9 cellular contexts compared by ENCODE assay signal in the genomic region with DNA sequence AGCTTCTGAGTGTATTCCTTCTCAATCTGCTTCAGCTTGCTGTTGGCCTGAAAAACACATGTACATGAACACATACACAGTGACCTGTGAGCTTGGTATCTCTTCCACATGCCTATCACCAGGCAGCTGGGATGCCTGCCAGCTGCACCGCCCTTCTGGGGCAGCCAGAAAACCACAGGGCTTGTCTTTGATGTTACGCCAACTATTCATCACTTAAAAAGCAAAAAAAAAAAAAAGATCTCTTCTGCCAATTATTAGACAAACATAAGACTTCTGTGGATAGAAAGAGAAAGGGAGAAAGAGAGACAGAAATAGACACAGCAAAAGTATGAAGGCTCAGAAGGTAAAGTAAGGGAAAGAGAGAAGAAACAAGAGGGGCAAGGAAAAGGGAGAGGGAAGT.
DNase-seq lines count a peak whose midpoint lies in the region; ATAC-seq, FAIRE-seq and TF ChIP-seq lines count a peak whose summit lies in the region.
"Had no signal": no experiment of that assay in that cellular context is flagged by ENCODE, and none has a peak within 500 bp of the region (broad histone marks: within the 10 kb centered on the region; RNA-seq: fewer than 3 reads in every experiment).

No MANE protein-coding gene starts in this region.

- no peaks in the 10 kb centered on the region for H3K9me3 Mint-ChIP-seq in CD8-positive, alpha-beta T cell
- H3K9me3 Mint-ChIP-seq in central memory CD8-positive, alpha-beta T cell, result no peaks in the 10 kb centered on the region

- peak; percentile 67 for ATAC-seq in CD8-positive, alpha-beta T cell
- peak; percentile 64 for ATAC-seq in central memory CD8-positive, alpha-beta T cell (replicated peaks; ENCODE audit: extremely low read depth, poor library complexity, severe bottlenecking)

- H3K27ac Mint-ChIP-seq in CD8-positive, alpha-beta T cell, result peak overlapping the region; percentile 5
- peak overlapping the region; percentile 8 for H3K27ac Mint-ChIP-seq in central memory CD8-positive, alpha-beta T cell (ENCODE audit: low read depth)

- H3K36me3 Mint-ChIP-seq in CD8-positive, alpha-beta T cell, result no peaks in the 10 kb centered on the region
- no peaks in the 10 kb centered on the region for H3K36me3 Mint-ChIP-seq in central memory CD8-positive, alpha-beta T cell (ENCODE audit: insufficient read depth)

- peaks cover 20% of the 10 kb centered on the region for H3K4me1 Mint-ChIP-seq in CD8-positive, alpha-beta T cell (ENCODE audit: low read depth)
- peaks cover 13% of the 10 kb centered on the region for H3K4me1 Mint-ChIP-seq in central memory CD8-positive, alpha-beta T cell

- intact Hi-C loops in CD8-positive, alpha-beta T cell (cut with DNase I, micrococcal nuclease), result no loop called here

- no peaks in the 10 kb centered on the region for H3K36me3 ChIP-seq in CD8-positive, alpha-beta T cell (ENCODE audit: insufficient read depth, low read length)

- H3K4me3 ChIP-seq in CD8-positive, alpha-beta T cell (ENCODE audit: low read depth, low read length), result no peak overlapping the region

- FAIRE-seq in urothelium cell line (lab: Jason Lieb, UNC), result peak; percentile 99
- FAIRE-seq: H1 had no signal

- POLR2A ChIA-PET in CD8-positive, alpha-beta T cell (lab: Charles Lee), result interaction anchor here (0.7 kb wide), 2 partner anchors 21 to 428 kb away, joined by 3 to 5 read pairs; no protein-coding TSS in a partner anchor

- H3K4me1 ChIP-seq in CD8-positive, alpha-beta T cell (ENCODE audit: insufficient read depth, low read length), result peaks cover 23% of the 10 kb centered on the region

- no peak overlapping the region for H3K27ac ChIP-seq in CD8-positive, alpha-beta T cell (ENCODE audit: low read depth, low read length)

- no peaks in the 10 kb centered on the region for H3K27me3 ChIP-seq in CD8-positive, alpha-beta T cell (ENCODE audit: insufficient read depth, low read length)

- CTCF ChIA-PET in CD8-positive, alpha-beta T cell (lab: Charles Lee), result interaction anchor here (0.6 kb wide), 1 partner anchor 91 kb away, joined by 6 read pairs; no protein-coding TSS in a partner anchor

- no peak for TF ChIP-seq CTCF in CD8-positive, alpha-beta T cell (IDR thresholded peaks at IDR 0.05)

- DNase-seq in CD8-positive, alpha-beta T cell, result peak; percentile 2 to 70 (median 53)
- DNase-seq in KBM-7, result peak; percentile 13
- peak; percentile 31 for DNase-seq in T-helper 9 cell
- peak; percentile 18 to 21 for DNase-seq in central memory CD8-positive, alpha-beta T cell (ENCODE audit: low spot score in 2 of 2)
- DNase-seq in mucosa of gallbladder (ENCODE audit: low spot score), result peak; percentile 85
- DNase-seq in urothelium cell line (ENCODE audit: low spot score), result peak; percentile 95
- no peak for DNase-seq in superior temporal gyrus (ENCODE audit: extremely low spot score)
- DNase-seq in GDM1 (lab: John Stamatoyannopoulos, UW), result no peak

- H3K27me3 Mint-ChIP-seq in CD8-positive, alpha-beta T cell (ENCODE audit: low read depth), result no peaks in the 10 kb centered on the region
- peaks cover 9% of the 10 kb centered on the region for H3K27me3 Mint-ChIP-seq in central memory CD8-positive, alpha-beta T cell

- in situ Hi-C loops in KBM-7 (cut with MboI; ENCODE audit: low pct_unique_long_range_greater_than_20kb, low sequenced_read_pairs), result no loop called here

- H3K9me3 ChIP-seq in CD8-positive, alpha-beta T cell (ENCODE audit: low read length), result no peaks in the 10 kb centered on the region

- peak overlapping the region; percentile 22 for H3K4me3 Mint-ChIP-seq in CD8-positive, alpha-beta T cell
- H3K4me3 Mint-ChIP-seq in central memory CD8-positive, alpha-beta T cell, result no peak overlapping the region

Comparison
In these comparisons a context has a peak if more than half of its experiments do, and no peak if none do; other contexts are left out.
1. DNase-seq: peak in CD8-positive, alpha-beta T cell (7 of 7), KBM-7 (single experiment), T-helper 9 cell (single experiment), central memory CD8-positive, alpha-beta T cell (2 of 2), mucosa of gallbladder (single experiment) and urothelium cell line (single experiment); none in superior temporal gyrus (single experiment) and GDM1 (single experiment).